In the genomic region with DNA sequence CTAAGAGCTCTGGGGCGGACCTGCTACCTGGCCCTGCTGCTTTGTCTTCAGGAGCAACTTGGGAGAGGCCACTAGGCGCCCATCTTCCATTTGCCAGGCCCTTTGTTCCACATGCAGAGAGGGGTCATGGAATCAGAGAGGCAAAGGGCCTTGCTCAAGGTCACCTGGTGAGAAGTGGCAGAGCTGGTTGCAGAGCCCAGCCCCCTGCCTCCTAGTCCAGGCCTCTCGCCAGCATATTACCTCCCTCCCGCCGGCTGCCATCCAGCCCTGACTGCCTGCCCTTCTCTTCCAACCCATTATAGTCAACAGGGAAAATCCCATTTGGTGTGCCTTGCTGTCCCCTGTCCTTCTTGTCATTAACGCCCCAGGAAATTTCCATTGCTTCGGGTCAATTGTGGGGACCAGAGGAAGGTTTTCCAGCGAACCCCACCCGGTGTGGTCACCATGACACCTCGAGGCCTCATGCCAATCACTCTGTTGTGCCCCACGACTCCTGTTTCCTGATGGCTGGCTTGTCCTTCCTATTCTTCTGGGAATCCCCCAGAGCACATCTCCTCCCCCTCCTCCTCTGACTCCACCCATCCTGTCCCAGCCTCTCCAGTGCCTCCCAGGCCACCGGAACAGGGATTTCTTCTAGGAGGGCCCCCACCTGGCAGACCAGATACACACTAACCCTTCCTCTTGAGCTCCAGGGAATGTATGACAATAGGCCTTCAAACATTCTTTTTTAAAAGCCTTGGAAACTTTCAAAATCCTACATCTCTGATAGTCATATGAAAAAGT, we compare ENCODE assay signal across 29 cellular contexts.
DNase-seq lines count a peak whose midpoint lies in the region; ATAC-seq and TF ChIP-seq lines count a peak whose summit lies in the region.
"Had no signal": no experiment of that assay in that cellular context is flagged by ENCODE, and none has a peak within 500 bp of the region (broad histone marks: within the 10 kb centered on the region; RNA-seq: fewer than 3 reads in every experiment).

No MANE protein-coding gene starts in this region.

- H3K4me1 Mint-ChIP-seq in GM23338 = peaks cover 30% of the 10 kb centered on the region
- H3K4me1 Mint-ChIP-seq: CD8-positive, alpha-beta memory T cell had no signal

- no peaks in the 10 kb centered on the region for H4K20me1 ChIP-seq in GM23338 (replicated peaks; ENCODE audit: insufficient read depth)

- H3K9me3 ChIP-seq in adipocyte (ENCODE audit: control insufficient read depth, low read length) = no peaks in the 10 kb centered on the region
- H3K9me3 ChIP-seq: adrenal gland, gastrocnemius medialis, thyroid gland had no signal

- H3K4me3 ChIP-seq in GM23338 (no peak overlapping the region), adipocyte (ENCODE audit: low read length) (no peak overlapping the region)
- H3K4me3 ChIP-seq: adrenal gland, gastrocnemius medialis, GM12878, thyroid gland had no signal

- peaks cover 9% of the 10 kb centered on the region; the same call in 2 of the 3 replicates for H3K36me3 Mint-ChIP-seq in GM23338 (ENCODE audit: low read depth)
- H3K36me3 Mint-ChIP-seq: CD8-positive, alpha-beta memory T cell had no signal

- peaks cover 12% of the 10 kb centered on the region; the same call in 2 of the 3 replicates for H3K9me3 Mint-ChIP-seq in GM23338
- H3K9me3 Mint-ChIP-seq: activated T-helper 1 cell treated with anti-CD3 and anti-CD28 coated beads, Interleukin-12 subunit alpha, Interleukin-12 subunit beta, Interleukin-2, Interleukin-4 antibody, amounts not matched to agents 30 ng/mL and 10 ng/mL and 1 ng/mL, durations not matched to agents 14 hours and 24 hours and 36 hours; CD8-positive, alpha-beta memory T cell; nephron progenitor cell; T-helper 1 cell treated with Interleukin-12 subunit alpha and Interleukin-12 subunit beta and Interleukin-4 antibody, amounts not matched to agents 30 μg/mL and 1 μg/mL, for 36 hours had no signal

- peak; percentile 56 for ATAC-seq in GM23338
- ATAC-seq: gastrocnemius medialis, left cardiac atrium had no signal

- no peak overlapping the region for H2AFZ ChIP-seq in GM23338

- H3K27me3 ChIP-seq in GM23338 (ENCODE audit: insufficient read depth) (no peaks in the 10 kb centered on the region), adipocyte (replicated peaks; ENCODE audit: control insufficient read depth, insufficient read depth, low read length) (peaks cover 5% of the 10 kb centered on the region)
- H3K27me3 ChIP-seq: adrenal gland, gastrocnemius medialis, thyroid gland had no signal

- H3K27ac ChIP-seq in GM23338 (ENCODE audit: low read depth) = no peak overlapping the region
- H3K27ac ChIP-seq: adrenal gland, gastrocnemius medialis, thyroid gland had no signal

- DNase-seq in 8988T (peak; percentile 56), GM23338 (ENCODE audit: low spot score) (peak; percentile 30), adipocyte (ENCODE audit: low read depth) (peak; percentile 14), kidney tubule cell (ENCODE audit: low spot score) (peak; percentile 25), AG20443 (ENCODE audit: low spot score) (no peak), NCI-H524 (lab: John Stamatoyannopoulos, UW) (no peak)
- no peak for DNase-seq in stimulated activated CD4-positive, alpha-beta T cell treated with anti-CD3 and anti-CD28 coated beads, Interleukin-2, amount 100 ng/mL, for 48 hours
- no peak for DNase-seq in stimulated activated CD4-positive, alpha-beta T cell treated with anti-CD3 and anti-CD28 coated beads, Interleukin-1b, Interleukin-23, amount 100 ng/mL, for 48 hours
- DNase-seq: activated CD4-positive, alpha-beta T cell treated with anti-CD3 and anti-CD28 coated beads, Interleukin-2, amount 50 U/mL, for 48 hours; activated naive CD4-positive, alpha-beta T cell treated with Interleukin-2 at 50 U/mL for 16 hours; CD8-positive, alpha-beta memory T cell; cerebellar nuclear complex; dermis blood vessel endothelial cell; gastrocnemius medialis; HCEC 1CT; IMR-90; left cardiac atrium; mammary epithelial cell; NCI-H146; NCI-H446; NCI-H82; nephron progenitor cell; RPMI8226; stimulated activated CD4-positive, alpha-beta T cell treated with anti-CD3 and anti-CD28 coated beads, Interleukin-4, amount 100 ng/mL, for 1 hour; thyroid gland had no signal

- no peaks in the 10 kb centered on the region for H3K9me2 ChIP-seq in GM23338 (ENCODE audit: insufficient read depth)

- H3K27ac Mint-ChIP-seq in GM23338 = no peak overlapping the region
- H3K27ac Mint-ChIP-seq: activated T-helper 1 cell treated with anti-CD3 and anti-CD28 coated beads, Interleukin-12 subunit alpha, Interleukin-12 subunit beta, Interleukin-2, Interleukin-4 antibody, amounts not matched to agents 30 ng/mL and 10 ng/mL and 1 ng/mL, durations not matched to agents 14 hours and 24 hours and 36 hours; CD8-positive, alpha-beta memory T cell; nephron progenitor cell; T-helper 1 cell treated with Interleukin-12 subunit alpha and Interleukin-12 subunit beta and Interleukin-4 antibody, amounts not matched to agents 30 μg/mL and 1 μg/mL, for 36 hours had no signal

- no peak overlapping the region for H3K4me3 Mint-ChIP-seq in GM23338
- H3K4me3 Mint-ChIP-seq: activated T-helper 1 cell treated with anti-CD3 and anti-CD28 coated beads, Interleukin-12 subunit alpha, Interleukin-12 subunit beta, Interleukin-2, Interleukin-4 antibody, amounts not matched to agents 30 ng/mL and 10 ng/mL and 1 ng/mL, durations not matched to agents 14 hours and 24 hours and 36 hours; CD8-positive, alpha-beta memory T cell; nephron progenitor cell; T-helper 1 cell treated with Interleukin-12 subunit alpha and Interleukin-12 subunit beta and Interleukin-4 antibody, amounts not matched to agents 30 μg/mL and 1 μg/mL, for 36 hours had no signal

- no peaks in the 10 kb centered on the region for H3K79me2 ChIP-seq in GM23338 (replicated peaks; ENCODE audit: insufficient read depth)

- peaks cover 15% of the 10 kb centered on the region for H3K4me1 ChIP-seq in GM23338 (ENCODE audit: insufficient read depth)
- peaks cover 12% of the 10 kb centered on the region for H3K4me1 ChIP-seq in adipocyte (ENCODE audit: control insufficient read depth, insufficient read depth, low read length)
- H3K4me1 ChIP-seq: adrenal gland, gastrocnemius medialis, thyroid gland had no signal

- H3K36me3 ChIP-seq in GM23338 (ENCODE audit: insufficient read depth) = no peaks in the 10 kb centered on the region
- no peaks in the 10 kb centered on the region for H3K36me3 ChIP-seq in adipocyte (ENCODE audit: control insufficient read depth, insufficient read depth, low read length, severe bottlenecking)
- H3K36me3 ChIP-seq: adrenal gland, gastrocnemius medialis, thyroid gland had no signal

- H3K27me3 Mint-ChIP-seq in GM23338 (ENCODE audit: insufficient read depth, low read depth, poor library complexity) = peaks cover 13% of the 10 kb centered on the region

- H3K4me2 ChIP-seq in GM23338 = no peak overlapping the region

- TF ChIP-seq CTCF in GM23338 (conservative IDR thresholded peaks at IDR 0.05; ENCODE audit: low read depth in 2 of 2) = no peak

- no peaks in the 10 kb centered on the region for H3F3A ChIP-seq in GM23338 (replicated peaks; ENCODE audit: low read depth)

- H3K9ac ChIP-seq in adipocyte (ENCODE audit: low read length) = no peak overlapping the region

TF ChIP-seq in GM23338, 12 proteins besides CTCF, POLR2A, EP300 and RAD21 (continues in another document):
- TF ChIP-seq ZNF114 (CRISPR knock-in tag; IDR thresholded peaks at IDR 0.05) (no peak), POLR2AphosphoS5 (IDR thresholded peaks at IDR 0.05; ENCODE audit: low read depth) (no peak), STAT1 (IDR thresholded peaks at IDR 0.05; ENCODE audit: unreplicated experiment) (no peak), EZH2 (IDR thresholded peaks at IDR 0.05; ENCODE audit: low read depth, unreplicated experiment) (no peak), JUNB (IDR thresholded peaks at IDR 0.05; ENCODE audit: unreplicated experiment) (no peak), ZNF331 (CRISPR knock-in tag; IDR thresholded peaks at IDR 0.05; ENCODE audit: low read depth) (no peak), CREB1 (CRISPR knock-in tag; IDR thresholded peaks at IDR 0.05; ENCODE audit: low read depth) (no peak)

Comparison
In these comparisons a context has a peak if more than half of its experiments do, and no peak if none do; other contexts are left out.
1. DNase-seq: peak in 8988T (single experiment), GM23338 (single experiment), adipocyte (single experiment) and kidney tubule cell (single experiment); none in AG20443 (single experiment), stimulated activated CD4-positive, alpha-beta T cell treated with anti-CD3 and anti-CD28 coated beads, Interleukin-2, amount 100 ng/mL, for 48 hours (0 of 2), NCI-H524 (0 of 2) and stimulated activated CD4-positive, alpha-beta T cell treated with anti-CD3 and anti-CD28 coated beads, Interleukin-1b, Interleukin-23, amount 100 ng/mL, for 48 hours (single experiment).